ENCODE assay signal across 24 cellular contexts in genomic region chr12:52487211-52487610, GRCh38. TPM values are rescaled to one million over a fixed set of nuclear protein-coding genes. Genes with fewer than 3 reads are reported as not detected.
DNase-seq lines count a peak whose midpoint lies in the region; ATAC-seq, FAIRE-seq and TF ChIP-seq lines count a peak whose summit lies in the region.
"Had no signal": no experiment of that assay in that cellular context is flagged by ENCODE, and none has a peak within 500 bp of the region (broad histone marks: within the 10 kb centered on the region; RNA-seq: fewer than 3 reads in every experiment).

No MANE protein-coding gene starts in this region.

- ATAC-seq in RWPE2 (ENCODE audit: low read depth) (peak; percentile 13), esophagus mucosa (peak; percentile 3)
- ATAC-seq: GM23338, HCT116 had no signal

- peak overlapping the region; percentile 100 for H3K27ac ChIP-seq in RWPE2 (ENCODE audit: poor library complexity, severe bottlenecking)

- H3K27me3 ChIP-seq in RWPE2 (ENCODE audit: insufficient read depth, poor library complexity, severe bottlenecking) (no peaks in the 10 kb centered on the region), bronchial epithelial cell (ENCODE audit: control insufficient read depth, insufficient read depth, low read length) (no peaks in the 10 kb centered on the region)

- FAIRE-seq in bronchial epithelial cell (lab: Jason Lieb, UNC) = no peak
- FAIRE-seq: GM12891, GM18507 had no signal

- no peak for DNase-seq in RWPE2 (ENCODE audit: low spot score)
- peak; percentile 72 for DNase-seq in bronchial epithelial cell (ENCODE audit: low read depth)
- DNase-seq in activated CD4-positive, alpha-beta T cell treated with anti-CD3 and anti-CD28 coated beads, Interleukin-2, amount 50 U/mL, for 48 hours = no peak
- no peak for DNase-seq in NOMO-1 treated with dmso at 0.1 percent for 144 hours (lab: John Stamatoyannopoulos, UW; ENCODE audit: unreplicated experiment)
- DNase-seq in AG20443 (ENCODE audit: low spot score) = no peak
- DNase-seq: AML-193; C1 segment of cervical spinal cord; Calu3; CD4-positive, alpha-beta memory T cell; COR-L47; DMS53; DMS79 treated with DMSO at 0.1 percent for 48 hours; GF-D8; H9 had no signal

- peaks cover 11% of the 10 kb centered on the region for H3K9me3 ChIP-seq in RWPE2 (ENCODE audit: severe bottlenecking)

- H3K4me1 ChIP-seq in RWPE2 (ENCODE audit: insufficient read depth, poor library complexity, severe bottlenecking) = no peaks in the 10 kb centered on the region

- H3K4me3 ChIP-seq in RWPE2 (ENCODE audit: severe bottlenecking) (no peak overlapping the region), bronchial epithelial cell (ENCODE audit: low read depth, low read length) (no peak overlapping the region)
- H3K4me3 ChIP-seq: GM23338 had no signal

- peaks cover 53% of the 10 kb centered on the region for H3K36me3 ChIP-seq in RWPE2 (ENCODE audit: low read depth)
- peaks cover 16% of the 10 kb centered on the region for H3K36me3 ChIP-seq in bronchial epithelial cell (ENCODE audit: control insufficient read depth, insufficient read depth, low read length)

- TF ChIP-seq CTCF in RWPE2 (IDR thresholded peaks at IDR 0.05; ENCODE audit: poor library complexity, severe bottlenecking) = no peak
- no peak for TF ChIP-seq CTCF in bronchial epithelial cell (IDR thresholded peaks at IDR 0.05; ENCODE audit: insufficient read depth, low read length, severe bottlenecking)

RNA-seq across cellular contexts. Expression of gene KRT6A, which starts 5.8 kb away (rescaled TPM):
- total RNA-seq in bronchial epithelial cell = 13,929 and 17,192 TPM in 2 replicates
- 18,870 TPM for total RNA-seq in esophagus mucosa
- total RNA-seq: A172; CD4-positive, alpha-beta memory T cell; Daoy; G401; GM23338; H4; H9 had no signal

RNA-seq across cellular contexts. Expression of gene KRT6C, which starts 13.6 kb away (rescaled TPM):
- total RNA-seq in bronchial epithelial cell (16.8 and 138 TPM in 2 replicates), esophagus mucosa (2,886 TPM)
- total RNA-seq: A172; A673; Calu3; CD4-positive, alpha-beta memory T cell; Daoy; G401; GM23338; H4; H9 had no signal

RNA-seq across cellular contexts. Expression of gene KRT5, which starts 33.0 kb away (rescaled TPM):
- 6,770 and 10,597 TPM in 2 replicates for total RNA-seq in bronchial epithelial cell
- total RNA-seq in esophagus mucosa = 11,855 TPM
- total RNA-seq: CD4-positive, alpha-beta memory T cell; Daoy; G401; GM23338; H4; H9 had no signal

RNA-seq across cellular contexts. Expression of gene KRT6B, which starts 35.3 kb away (rescaled TPM):
- total RNA-seq in bronchial epithelial cell (287 and 1,881 TPM in 2 replicates), esophagus mucosa (2,496 TPM)
- total RNA-seq: A172; A673; CD4-positive, alpha-beta memory T cell; Daoy; G401; GM23338; H4; H9 had no signal

RNA-seq across cellular contexts. Expression of gene KRT75, which starts 53.0 kb away (rescaled TPM):
- total RNA-seq in bronchial epithelial cell (1.8 and 7.3 TPM in 2 replicates), esophagus mucosa (0.84 TPM)
- total RNA-seq: A172; A673; Calu3; CD4-positive, alpha-beta memory T cell; GM23338; H9 had no signal

Comparison
In these comparisons a context has a peak if more than half of its experiments do, and no peak if none do; other contexts are left out.
1. RNA of gene KRT6C, which starts 13.6 kb away (total RNA-seq): 2,886 TPM in esophagus mucosa (single experiment); 16.8 to 138 TPM in bronchial epithelial cell; every median in the first group is over 10 times any median in the second.